ENCODE assay signal across 19 cellular contexts in genomic region chr20:24987873-24988835, GRCh38. TPM values are rescaled to one million over a fixed set of nuclear protein-coding genes. Genes with fewer than 3 reads are reported as not detected.
DNase-seq lines count a peak whose midpoint lies in the region; ATAC-seq, FAIRE-seq and TF ChIP-seq lines count a peak whose summit lies in the region.
"Had no signal": no experiment of that assay in that cellular context is flagged by ENCODE, and none has a peak within 500 bp of the region (broad histone marks: within the 10 kb centered on the region; RNA-seq: fewer than 3 reads in every experiment).

No MANE protein-coding gene starts in this region.

- H3K4me1 ChIP-seq in HepG2 (ENCODE audit: insufficient read depth, low read length) (peaks cover 89% of the 10 kb centered on the region), upper lobe of left lung (peaks cover 24 to 58% (median 27%) of the 10 kb centered on the region in 4 donors)

- intact Hi-C loops in cardiac septum (cut with DNase I) = no loop called here
- intact Hi-C loops in Right ventricle myocardium superior (cut with DNase I) = no loop called here
- intact Hi-C loops in activated T-helper 1 cell treated with anti-CD3 and anti-CD28 coated beads, Interleukin-12 subunit alpha, Interleukin-12 subunit beta, Interleukin-2, Interleukin-4 antibody, amounts not matched to agents 30 ng/mL and 10 ng/mL and 1 ng/mL, durations not matched to agents 14 hours and 24 hours and 36 hours (cut with micrococcal nuclease) = no loop called here
- intact Hi-C loops in HepG2 (cut with micrococcal nuclease; ENCODE audit: unreplicated experiment) = no loop called here

- no peak for TF ChIP-seq CTCF in HepG2 (CRISPR knock-in tag; IDR thresholded peaks at IDR 0.05)
- no peak for TF ChIP-seq CTCF in upper lobe of left lung (IDR thresholded peaks at IDR 0.05)

- H3K36me3 ChIP-seq in HepG2 (replicated peaks in 1 of 2; ENCODE audit: control insufficient read depth in 1 of 2, insufficient read depth in 2 of 2, low read length in 2 of 2) (peaks cover 1 to 9% of the 10 kb centered on the region in 2 experiments; a peak in 4 of 5 replicates), upper lobe of left lung (peaks cover 0 to 4% (median 0%) of the 10 kb centered on the region in 4 donors)

- H3K9ac ChIP-seq in HepG2 (ENCODE audit: insufficient read depth, low read depth, low read length) = no peak overlapping the region
- H3K9ac ChIP-seq: KMS-11 had no signal

- no peak for TF ChIP-seq RAD21 in HepG2 (CRISPR knock-in tag; IDR thresholded peaks at IDR 0.05)

- H3K27me3 ChIP-seq in HepG2 (ENCODE audit: control insufficient read depth in 1 of 2, insufficient read depth in 2 of 2, low read length in 2 of 2) (no peaks in the 10 kb centered on the region; a peak in 1 of 5 replicates), upper lobe of left lung (no peaks in the 10 kb centered on the region)

- WGBS in HepG2 (ENCODE audit: low lambda C conversion rate) = 56% methylated on average over 7 of the region's 7 CpGs
- WGBS in upper lobe of left lung, 2 donors = 88 to 90% methylated on average over 7 of the region's 7 CpGs

- H3K9me3 ChIP-seq in HepG2 (ENCODE audit: low read length) = no peaks in the 10 kb centered on the region
- H3K9me3 ChIP-seq in upper lobe of left lung = no peaks in the 10 kb centered on the region
- H3K9me3 ChIP-seq: lower lobe of right lung had no signal

- H3K27me3 Mint-ChIP-seq in activated T-helper 1 cell treated with anti-CD3 and anti-CD28 coated beads, Interleukin-12 subunit alpha, Interleukin-12 subunit beta, Interleukin-2, Interleukin-4 antibody, amounts not matched to agents 30 ng/mL and 10 ng/mL and 1 ng/mL, durations not matched to agents 14 hours and 24 hours and 36 hours (ENCODE audit: insufficient read depth) = no peaks in the 10 kb centered on the region
- H3K27me3 Mint-ChIP-seq: naive B cell, progenitor cell of endocrine pancreas, T-cell had no signal

- H3K4me1 Mint-ChIP-seq in activated T-helper 1 cell treated with anti-CD3 and anti-CD28 coated beads, Interleukin-12 subunit alpha, Interleukin-12 subunit beta, Interleukin-2, Interleukin-4 antibody, amounts not matched to agents 30 ng/mL and 10 ng/mL and 1 ng/mL, durations not matched to agents 14 hours and 24 hours and 36 hours (ENCODE audit: low read depth) = peaks cover 82% of the 10 kb centered on the region

- H3K79me2 ChIP-seq in HepG2 (ENCODE audit: insufficient read depth, low read length) = peaks cover 79% of the 10 kb centered on the region

- H3K4me3 ChIP-seq in HepG2 (replicated peaks in 1 of 3; ENCODE audit: insufficient read depth in 1 of 3, low read depth in 2 of 3, low read length in 3 of 3) (no peak overlapping the region), upper lobe of left lung (no peak overlapping the region)
- H3K4me3 ChIP-seq: GM23338, lower lobe of right lung had no signal

- no peaks in the 10 kb centered on the region for H3K9me3 Mint-ChIP-seq in activated T-helper 1 cell treated with anti-CD3 and anti-CD28 coated beads, Interleukin-12 subunit alpha, Interleukin-12 subunit beta, Interleukin-2, Interleukin-4 antibody, amounts not matched to agents 30 ng/mL and 10 ng/mL and 1 ng/mL, durations not matched to agents 14 hours and 24 hours and 36 hours
- H3K9me3 Mint-ChIP-seq: GM23338, naive B cell, T-cell had no signal

- H3K27ac ChIP-seq in HepG2 (ENCODE audit: extremely low read length, insufficient read depth, low read length) (peak overlapping the region; percentile 50), upper lobe of left lung (peak overlapping the region in 3 of 4 donors; percentile 9 to 67 (median 43))
- H3K27ac ChIP-seq: KMS-11, lower lobe of right lung, VCaP had no signal

- peak overlapping the region; percentile 26 for H3K4me2 ChIP-seq in HepG2 (ENCODE audit: low read depth, low read length)
- H3K4me2 ChIP-seq: GM23338, KMS-11 had no signal

- TF ChIP-seq EP300 in HepG2 (IDR thresholded peaks at IDR 0.05; ENCODE audit: low read depth in 2 of 2, low read length in 2 of 2) (no peak), HepG2 (CRISPR knock-in tag; IDR thresholded peaks at IDR 0.05; ENCODE audit: borderline replicate concordance) (no peak), upper lobe of left lung (IDR thresholded peaks at IDR 0.05) (no peak)

- no peak overlapping the region for H2AFZ ChIP-seq in HepG2 (ENCODE audit: low read length)
- H2AFZ ChIP-seq: GM23338 had no signal

- CTCF ChIA-PET in HepG2 (lab: Yijun Ruan, JAX; ENCODE audit: low intra/inter-chr PET ratio, low total read pairs) = no interaction called here

- peak overlapping the region; percentile 24 for H3K27ac Mint-ChIP-seq in activated T-helper 1 cell treated with anti-CD3 and anti-CD28 coated beads, Interleukin-12 subunit alpha, Interleukin-12 subunit beta, Interleukin-2, Interleukin-4 antibody, amounts not matched to agents 30 ng/mL and 10 ng/mL and 1 ng/mL, durations not matched to agents 14 hours and 24 hours and 36 hours
- H3K27ac Mint-ChIP-seq: GM23338 had no signal

- no peak overlapping the region for H3K4me3 Mint-ChIP-seq in activated T-helper 1 cell treated with anti-CD3 and anti-CD28 coated beads, Interleukin-12 subunit alpha, Interleukin-12 subunit beta, Interleukin-2, Interleukin-4 antibody, amounts not matched to agents 30 ng/mL and 10 ng/mL and 1 ng/mL, durations not matched to agents 14 hours and 24 hours and 36 hours
- H3K4me3 Mint-ChIP-seq: GM23338, T-cell had no signal

- peaks cover 4% of the 10 kb centered on the region; the same call in 1 of the 2 replicates for H4K20me1 ChIP-seq in HepG2 (ENCODE audit: insufficient read depth, low read length)

- ATAC-seq in Right ventricle myocardium superior (ENCODE audit: poor library complexity) = no peak
- peak; percentile 4; the same call in 2 of the 3 replicates for ATAC-seq in HepG2
- no peak for ATAC-seq in upper lobe of left lung (ENCODE audit: low FRiP score in 2 of 2)
- no peak for ATAC-seq in HG02678 (IDR thresholded peaks at IDR 0.05; ENCODE audit: unreplicated experiment)
- ATAC-seq: GM23338, T-cell had no signal

- DNase-seq in cardiac septum (ENCODE audit: low spot score) (peak; percentile 65), Right ventricle myocardium superior (no peak), HepG2 (ENCODE audit: low spot score) (peak; percentile 41), upper lobe of left lung (peak in 1 of 2 donors; percentile 25), NCI-H2107 (lab: John Stamatoyannopoulos, UW) (no peak), NCI-H510A treated with DMSO at 0.1 percent for 48 hours (lab: John Stamatoyannopoulos, UW) (no peak)
- DNase-seq in activated T-helper 1 cell treated with anti-CD3 and anti-CD28 coated beads, Interleukin-12 subunit alpha, Interleukin-12 subunit beta, Interleukin-2, Interleukin-4 antibody, amounts not matched to agents 30 ng/mL and 10 ng/mL and 1 ng/mL, durations not matched to agents 14 hours and 24 hours and 36 hours (ENCODE audit: low spot score) = no peak
- DNase-seq: amniotic stem cell, lower lobe of right lung, naive B cell, NCI-H1105, NCI-H2227 treated with DMSO at 0.1 percent for 48 hours, T-cell had no signal

- TF ChIP-seq POLR2A in HepG2 (IDR thresholded peaks at IDR 0.05; ENCODE audit: insufficient read depth in 1 of 2, low read depth in 2 of 2, low read length in 2 of 2) (no peak), upper lobe of left lung (IDR thresholded peaks at IDR 0.05) (no peak)

- peaks cover 42% of the 10 kb centered on the region for H3K36me3 Mint-ChIP-seq in activated T-helper 1 cell treated with anti-CD3 and anti-CD28 coated beads, Interleukin-12 subunit alpha, Interleukin-12 subunit beta, Interleukin-2, Interleukin-4 antibody, amounts not matched to agents 30 ng/mL and 10 ng/mL and 1 ng/mL, durations not matched to agents 14 hours and 24 hours and 36 hours (ENCODE audit: low read depth)

- FAIRE-seq in HepG2 (lab: Jason Lieb, UNC) = no peak

- no TSS peak for BruUV-seq in HepG2 (replicated peaks; lab: Mats Ljungman, UMichigan)

- in situ Hi-C loops in HepG2 (cut with HindIII; ENCODE audit: extremely low pct_ligation_motif_present, low pct_unique_long_range_greater_than_20kb) = no loop called here

- POLR2A ChIA-PET in HepG2 (lab: Yijun Ruan, JAX) = interaction anchor here (0.6 to 1.6 kb wide), 3 partner anchors 45 to 351 kb away, joined by 3 to 4 read pairs (median 3); partner anchors contain the start of gene ACSS1

RNA-seq across cellular contexts. Expression of gene APMAP, which starts 4.4 kb away (rescaled TPM):
- total RNA-seq in cardiac septum (28.2 TPM), Right ventricle myocardium superior (23.2 TPM), HepG2 (2016; rRNA removed; fragmentation: Illumina TruSeq; extraction: Trizol) (96.9 and 214 TPM in 2 replicates), upper lobe of left lung (10 to 100 TPM; 31.4 to 80.1 (median 55.5) TPM)
- total RNA-seq in activated T-helper 1 cell treated with anti-CD3 and anti-CD28 coated beads, Interleukin-12 subunit alpha, Interleukin-12 subunit beta, Interleukin-2, Interleukin-4 antibody, amounts not matched to agents 30 ng/mL and 10 ng/mL and 1 ng/mL, durations not matched to agents 14 hours and 24 hours and 36 hours = 57.7 and 58.7 TPM in 2 replicates
- 20.1 and 22.7 TPM in 2 replicates for total RNA-seq in HepG2 (2016; cell fraction: cytosol; rRNA removed; fragmentation: Illumina TruSeq; extraction: Trizol; ENCODE audit: low read depth)
- total RNA-seq in HepG2 (2016; cell fraction: insoluble cytoplasmic fraction; rRNA removed; fragmentation: Illumina TruSeq; extraction: Trizol) = 98.2 and 226 TPM in 2 replicates
- 41.7 and 44.7 TPM in 2 replicates for total RNA-seq in HepG2 (2016; cell fraction: membrane; rRNA removed; fragmentation: Illumina TruSeq; extraction: Trizol)
- total RNA-seq in HepG2 (2016; cell fraction: nucleus; rRNA removed; fragmentation: Illumina TruSeq; extraction: Trizol) = 175 and 197 TPM in 2 replicates
- polyA plus RNA-seq in HepG2 (2011; rRNA removed) = 168 and 177 TPM in 2 replicates
- polyA plus RNA-seq in HepG2 (2011; cell fraction: cytosol; rRNA removed) = 161 and 178 TPM in 2 replicates
- polyA plus RNA-seq in HepG2 (2011; cell fraction: nucleus; rRNA removed) = 60.9 and 87.7 TPM in 2 replicates
- 152 and 183 TPM in 2 replicates for polyA plus RNA-seq in HepG2 (2012)
- 19.3 and 19.6 TPM in 2 replicates for polyA plus RNA-seq in HepG2 (2016; cell fraction: cytosol; fragmentation: Illumina TruSeq; extraction: Trizol; ENCODE audit: low read depth)
- 91.9 and 93.0 TPM in 2 replicates for polyA plus RNA-seq in HepG2 (2016; cell fraction: insoluble cytoplasmic fraction; fragmentation: Illumina TruSeq; extraction: Trizol; ENCODE audit: low read depth)
- polyA plus RNA-seq in HepG2 (2016; cell fraction: membrane; fragmentation: Illumina TruSeq; extraction: Trizol; ENCODE audit: low read depth) = 31.8 and 32.4 TPM in 2 replicates
- 261 and 268 TPM in 2 replicates for polyA plus RNA-seq in HepG2 (2016; cell fraction: nucleus; fragmentation: Illumina TruSeq; extraction: Trizol; ENCODE audit: insufficient read depth, low read depth)
- polyA minus RNA-seq in HepG2 (2011; rRNA and poly(A)+ RNA removed; ENCODE audit: low replicate concordance) = 27.2 and 96.2 TPM in 2 replicates
- polyA minus RNA-seq in HepG2 (2011; cell fraction: cytosol; rRNA and poly(A)+ RNA removed) = 41.4 and 51.0 TPM in 2 replicates
- 33.6 and 47.4 TPM in 2 replicates for polyA minus RNA-seq in HepG2 (2011; cell fraction: nucleus; rRNA and poly(A)+ RNA removed)

RNA-seq across cellular contexts. Expression of gene CST7, which starts 39.1 kb away (rescaled TPM):
- total RNA-seq in cardiac septum (1.6 TPM), Right ventricle myocardium superior (0.48 TPM), HepG2 (2016; rRNA removed; fragmentation: Illumina TruSeq; extraction: Trizol) (not detected in 2 replicates), upper lobe of left lung (10 to 100 TPM in 5 of 6 donors, not detected in 1; 13.7 to 28.3 (median 15.4) TPM)
- total RNA-seq in activated T-helper 1 cell treated with anti-CD3 and anti-CD28 coated beads, Interleukin-12 subunit alpha, Interleukin-12 subunit beta, Interleukin-2, Interleukin-4 antibody, amounts not matched to agents 30 ng/mL and 10 ng/mL and 1 ng/mL, durations not matched to agents 14 hours and 24 hours and 36 hours = 127 and 133 TPM in 2 replicates
- total RNA-seq in HepG2 (2016; cell fraction: cytosol; rRNA removed; fragmentation: Illumina TruSeq; extraction: Trizol; ENCODE audit: low read depth) = not detected in 2 replicates
- not detected in 2 replicates for total RNA-seq in HepG2 (2016; cell fraction: insoluble cytoplasmic fraction; rRNA removed; fragmentation: Illumina TruSeq; extraction: Trizol)
- total RNA-seq in HepG2 (2016; cell fraction: membrane; rRNA removed; fragmentation: Illumina TruSeq; extraction: Trizol) = not detected in 2 replicates
- not detected in 2 replicates for total RNA-seq in HepG2 (2016; cell fraction: nucleus; rRNA removed; fragmentation: Illumina TruSeq; extraction: Trizol)
- polyA plus RNA-seq in HepG2 (2011; rRNA removed) = not detected in 2 replicates
- not detected in 2 replicates for polyA plus RNA-seq in HepG2 (2011; cell fraction: cytosol; rRNA removed)
- not detected in 2 replicates for polyA plus RNA-seq in HepG2 (2011; cell fraction: nucleus; rRNA removed)
- polyA plus RNA-seq in HepG2 (2012) = not detected in 2 replicates
- polyA plus RNA-seq in HepG2 (2016; cell fraction: cytosol; fragmentation: Illumina TruSeq; extraction: Trizol; ENCODE audit: low read depth) = not detected in 2 replicates
- not detected in 2 replicates for polyA plus RNA-seq in HepG2 (2016; cell fraction: insoluble cytoplasmic fraction; fragmentation: Illumina TruSeq; extraction: Trizol; ENCODE audit: low read depth)
- polyA plus RNA-seq in HepG2 (2016; cell fraction: membrane; fragmentation: Illumina TruSeq; extraction: Trizol; ENCODE audit: low read depth) = not detected in 2 replicates
- polyA plus RNA-seq in HepG2 (2016; cell fraction: nucleus; fragmentation: Illumina TruSeq; extraction: Trizol; ENCODE audit: insufficient read depth, low read depth) = not detected in 2 replicates
- polyA minus RNA-seq in HepG2 (2011; rRNA and poly(A)+ RNA removed; ENCODE audit: low replicate concordance) = not detected in 2 replicates
- polyA minus RNA-seq in HepG2 (2011; cell fraction: cytosol; rRNA and poly(A)+ RNA removed) = not detected in 2 replicates
- polyA minus RNA-seq in HepG2 (2011; cell fraction: nucleus; rRNA and poly(A)+ RNA removed) = not detected in 2 replicates
- total RNA-seq: cerebellum, GM23338, progenitor cell of endocrine pancreas had no signal
- polyA plus RNA-seq: GM23338 had no signal

Comparison
In these comparisons a context has a peak if more than half of its experiments do, and no peak if none do; other contexts are left out.
1. DNase-seq: peak in cardiac septum (single experiment) and HepG2 (single experiment); none in Right ventricle myocardium superior (single experiment), activated T-helper 1 cell treated with anti-CD3 and anti-CD28 coated beads, Interleukin-12 subunit alpha, Interleukin-12 subunit beta, Interleukin-2, Interleukin-4 antibody, amounts not matched to agents 30 ng/mL and 10 ng/mL and 1 ng/mL, durations not matched to agents 14 hours and 24 hours and 36 hours (single experiment), NCI-H2107 (single experiment) and NCI-H510A treated with DMSO at 0.1 percent for 48 hours (single experiment).